Comparison of ENCODE assay signal across 1 cellular context in the genomic region with DNA sequence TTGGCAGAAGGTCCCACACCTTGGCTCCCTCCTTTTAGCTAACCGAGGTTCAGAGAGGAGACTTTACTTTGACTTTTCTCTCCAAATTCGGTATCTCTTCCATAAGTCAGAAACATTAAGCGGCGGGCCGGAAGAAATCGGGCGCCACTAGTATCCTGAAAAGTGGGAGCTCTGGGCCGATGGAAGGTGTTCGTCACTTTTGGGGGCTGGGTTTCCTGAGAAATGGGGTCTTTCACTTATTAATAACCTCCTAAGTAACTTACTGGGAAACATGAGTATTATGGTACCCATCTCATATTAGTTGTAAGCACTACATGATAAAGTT.
TF ChIP-seq lines count a peak whose summit lies in the region.

No MANE protein-coding gene starts in this region.

TF ChIP-seq in SK-N-SH, 30 proteins besides CTCF, POLR2A, EP300 and RAD21 (continued from another document):
- TF ChIP-seq SMC3 (IDR thresholded peaks at IDR 0.05; ENCODE audit: low read depth, low read length) = no peak
- TF ChIP-seq MXI1 (IDR thresholded peaks at IDR 0.05; ENCODE audit: low read depth, low read length) = no peak
- no peak for TF ChIP-seq YY1 (IDR thresholded peaks at IDR 0.05; ENCODE audit: low read depth)
- TF ChIP-seq RFX5 (IDR thresholded peaks at IDR 0.05; ENCODE audit: low read length) = no peak
TF ChIP-seq in SK-N-SH: peak in this region for 0.
